20 cellular contexts compared by ENCODE assay signal in the genomic region with DNA sequence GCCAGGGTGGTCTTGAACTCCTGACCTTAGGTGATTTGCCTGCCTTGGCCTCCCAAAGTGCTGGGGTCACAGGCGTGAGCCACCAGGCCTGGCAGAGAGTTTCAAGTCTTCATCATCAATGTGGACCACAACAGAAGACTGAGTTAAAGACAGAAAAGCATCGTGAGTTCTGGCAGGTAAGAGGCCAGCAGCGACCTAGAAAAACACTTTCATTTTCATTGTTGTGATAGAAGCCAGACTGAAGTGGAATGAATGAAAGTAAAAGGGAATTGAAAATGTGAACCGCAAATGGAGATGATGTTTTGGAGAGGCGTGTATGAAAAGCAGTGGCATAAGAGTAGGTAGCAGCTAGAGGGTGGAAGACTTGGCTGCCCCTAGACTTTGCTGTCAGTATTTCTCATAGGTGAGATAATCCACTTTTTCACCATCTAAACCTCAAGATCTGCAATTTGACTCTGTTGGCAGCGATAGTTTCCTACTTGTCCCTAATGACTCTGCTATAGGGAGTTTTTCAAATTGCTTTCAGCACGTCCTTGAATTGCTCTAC.
"Had no signal": no experiment of that assay in that cellular context is flagged by ENCODE, and none has a peak within 500 bp of the region (broad histone marks: within the 10 kb centered on the region; RNA-seq: fewer than 3 reads in every experiment).

No MANE protein-coding gene starts in this region.

- H3K27me3 Mint-ChIP-seq: activated naive CD8-positive, alpha-beta T cell treated with anti-CD3 and anti-CD28 coated beads, Interleukin-2, amount 50 U/mL, for 24 hours; progenitor cell of endocrine pancreas; T-cell had no signal

- DNase-seq: activated CD4-positive, alpha-beta T cell treated with anti-CD3 and anti-CD28 coated beads, Interleukin-2, amount 50 U/mL, for 48 hours; activated gamma-delta T cell; activated naive CD4-positive, alpha-beta T cell treated with anti-CD3 and anti-CD28 coated beads, Interleukin-2, amount 50 U/mL, for 16 hours; activated naive CD8-positive, alpha-beta T cell treated with anti-CD3 and anti-CD28 coated beads, Interleukin-2, amount 50 U/mL, for 24 hours; anterior cingulate cortex; body of pancreas; caudate nucleus; dermis blood vessel endothelial cell; effector CD8-positive, alpha-beta T cell; foreskin keratinocyte; left lung; naive thymus-derived CD4-positive, alpha-beta T cell; retina; stimulated activated CD4-positive, alpha-beta T cell treated with anti-CD3 and anti-CD28 coated beads, Interleukin-4, amount 100 ng/mL, for 24 hours; stimulated activated naive CD8-positive, alpha-beta T cell treated with anti-CD3 and anti-CD28 coated beads, Interleukin-15, Interleukin-2, amounts not matched to agents 100 U/mL and 50 U/mL, for 24 hours; T-cell; upper lobe of left lung had no signal

- H3K36me3 Mint-ChIP-seq: neural progenitor cell, T-cell had no signal

- ATAC-seq: activated naive CD8-positive, alpha-beta T cell treated with anti-CD3 and anti-CD28 coated beads, Interleukin-2, amount 50 U/mL, for 24 hours; body of pancreas; foreskin keratinocyte; left lung; naive thymus-derived CD4-positive, alpha-beta T cell; stimulated activated naive CD8-positive, alpha-beta T cell treated with anti-CD3 and anti-CD28 coated beads, Interleukin-15, Interleukin-2, amounts not matched to agents 100 U/mL and 50 U/mL, for 24 hours; T-cell; WTC11 had no signal

- H3K4me2 ChIP-seq: neural progenitor cell had no signal

- H3K4me3 Mint-ChIP-seq: activated naive CD8-positive, alpha-beta T cell treated with anti-CD3 and anti-CD28 coated beads, Interleukin-2, amount 50 U/mL, for 24 hours; naive thymus-derived CD4-positive, alpha-beta T cell; neural progenitor cell; T-cell; WTC11 had no signal

- H3K4me1 ChIP-seq: body of pancreas, foreskin keratinocyte, left lung, neural progenitor cell, upper lobe of left lung had no signal

- H3K27ac Mint-ChIP-seq: activated naive CD8-positive, alpha-beta T cell treated with anti-CD3 and anti-CD28 coated beads, Interleukin-2, amount 50 U/mL, for 24 hours; naive thymus-derived CD4-positive, alpha-beta T cell; neural progenitor cell; progenitor cell of endocrine pancreas; T-cell; WTC11 had no signal

- H3K4me3 ChIP-seq: body of pancreas, left lung, neural progenitor cell, upper lobe of left lung had no signal

- H3K4me1 Mint-ChIP-seq: activated naive CD8-positive, alpha-beta T cell treated with anti-CD3 and anti-CD28 coated beads, Interleukin-2, amount 50 U/mL, for 24 hours; naive thymus-derived CD4-positive, alpha-beta T cell; neural progenitor cell; WTC11 had no signal

- H3K9me3 ChIP-seq: body of pancreas, left lung, upper lobe of left lung had no signal

- H3K9me3 Mint-ChIP-seq: T-cell had no signal

- H3K36me3 ChIP-seq: left lung, neural progenitor cell, upper lobe of left lung had no signal

- H3K27me3 ChIP-seq: body of pancreas, foreskin keratinocyte, left lung, neural progenitor cell, upper lobe of left lung had no signal

- H3K9ac ChIP-seq: neural progenitor cell had no signal

- H2AFZ ChIP-seq: neural progenitor cell had no signal

- H3K27ac ChIP-seq: body of pancreas, foreskin keratinocyte, left lung, neural progenitor cell, upper lobe of left lung had no signal
